Comparison of ENCODE assay signal across 8 cellular contexts in genomic region chrX:120251471-120252011, GRCh38. TPM values are rescaled to one million over a fixed set of nuclear protein-coding genes. Genes with fewer than 3 reads are reported as not detected.
DNase-seq lines count a peak whose midpoint lies in the region; ATAC-seq, FAIRE-seq and TF ChIP-seq lines count a peak whose summit lies in the region.

No MANE protein-coding gene starts in this region.

- H3K4me3 ChIP-seq in SU-DHL-6 (ENCODE audit: insufficient read depth, low read length, poor library complexity, severe bottlenecking): peak overlapping the region; percentile 84
- H3K4me3 ChIP-seq in cardiac fibroblast (replicated peaks in 1 of 2; ENCODE audit: low read depth in 2 of 2, low read length in 2 of 2): peak overlapping the region; percentile 64 to 71
- peak overlapping the region; percentile 78 for H3K4me3 ChIP-seq in kidney epithelial cell (ENCODE audit: low read depth, low read length)

- peak overlapping the region; percentile 80 for H3K9ac ChIP-seq in SU-DHL-6 (ENCODE audit: low read length)

- H2AFZ ChIP-seq in SU-DHL-6 (ENCODE audit: low read depth, low read length, severe bottlenecking): no peak overlapping the region

- 0 out of 2 replicates have a peak, but pooled peaks cover 3% of the 10 kb centered on the region for H3K36me3 ChIP-seq in SU-DHL-6 (ENCODE audit: low read length)
- H3K36me3 ChIP-seq in kidney epithelial cell (ENCODE audit: control insufficient read depth, insufficient read depth, low read length): no peaks in the 10 kb centered on the region

- FAIRE-seq in GM19239 (lab: Jason Lieb, UNC): no peak

- ATAC-seq in GM18867 (IDR thresholded peaks at IDR 0.05; ENCODE audit: unreplicated experiment): no peak

- H3K27me3 ChIP-seq in SU-DHL-6 (ENCODE audit: low read length): no peaks in the 10 kb centered on the region
- no peaks in the 10 kb centered on the region for H3K27me3 ChIP-seq in kidney epithelial cell (ENCODE audit: control insufficient read depth, insufficient read depth, low read length)

- no peaks in the 10 kb centered on the region for H3K9me3 ChIP-seq in SU-DHL-6 (ENCODE audit: insufficient read depth, low read length)

- no peaks in the 10 kb centered on the region; the same call in 1 of the 2 replicates for H3F3A ChIP-seq in SU-DHL-6 (ENCODE audit: insufficient read depth)

- TF ChIP-seq CTCF in SU-DHL-6 (IDR thresholded peaks at IDR 0.05; ENCODE audit: insufficient read depth, low read length, poor library complexity, severe bottlenecking) (no peak), cardiac fibroblast (IDR thresholded peaks at IDR 0.05; ENCODE audit: low read depth, low read length) (no peak), kidney epithelial cell (IDR thresholded peaks at IDR 0.05; ENCODE audit: insufficient read depth, low read length, poor library complexity, severe bottlenecking) (no peak)

- peak overlapping the region; percentile 78 for H3K27ac ChIP-seq in SU-DHL-6 (ENCODE audit: low read depth, low read length)

- H3K9me2 ChIP-seq in SU-DHL-6 (replicated peaks; ENCODE audit: insufficient read depth, low read length): no peaks in the 10 kb centered on the region

- DNase-seq in COLO829 (ENCODE audit: low spot score): peak; percentile 12
- peak; percentile 40 for DNase-seq in HT-29 (ENCODE audit: low spot score)
- DNase-seq in cardiac fibroblast (ENCODE audit: low read depth in 2 of 2): peak; percentile 25 to 33
- no peak for DNase-seq in kidney epithelial cell (ENCODE audit: low read depth)
- DNase-seq in stimulated activated CD4-positive, alpha-beta T cell treated with anti-CD3 and anti-CD28 coated beads, Interleukin-2, amount 100 ng/mL, for 48 hours: peak; percentile 4 to 11
- DNase-seq in GM19239 (ENCODE audit: insufficient read length, low spot score): no peak

- peaks cover 23% of the 10 kb centered on the region for H3K79me2 ChIP-seq in SU-DHL-6 (ENCODE audit: insufficient read depth, low read length)

- peak overlapping the region; percentile 92 for H3K4me2 ChIP-seq in SU-DHL-6 (ENCODE audit: low read depth, low read length, poor library complexity, severe bottlenecking)

- H4K20me1 ChIP-seq in SU-DHL-6 (ENCODE audit: low read depth, low read length): no peaks in the 10 kb centered on the region

RNA-seq across cellular contexts. Expression of gene ZBTB33, which starts 0.9 kb away (rescaled TPM):
- total RNA-seq in HT-29 (2014; rRNA removed; shearing (Covaris generic)): 6.1 TPM in 2 replicates
- total RNA-seq in kidney epithelial cell: 23.7 and 25.0 TPM in 2 replicates

RNA-seq across cellular contexts. Expression of gene TMEM255A, which starts 59.7 kb away (rescaled TPM):
- not detected in 2 replicates for total RNA-seq in HT-29 (2014; rRNA removed; shearing (Covaris generic))
- total RNA-seq in kidney epithelial cell: 0.07 TPM in 1 of 2 replicates, not detected in the other

Comparison
In these comparisons a context has a peak if more than half of its experiments do, and no peak if none do; other contexts are left out.
1. DNase-seq: peak in COLO829 (single experiment), HT-29 (single experiment), cardiac fibroblast (2 of 2) and stimulated activated CD4-positive, alpha-beta T cell treated with anti-CD3 and anti-CD28 coated beads, Interleukin-2, amount 100 ng/mL, for 48 hours (2 of 2); none in kidney epithelial cell (single experiment) and GM19239 (single experiment).
2. Peak in every context shown above with its lines, with median percentiles within 50 percentile points of each other: H3K4me3 ChIP-seq.